Comparison of ENCODE assay signal across 8 cellular contexts in genomic region chr16:89246903-89247733, GRCh38. TPM values are rescaled to one million over a fixed set of nuclear protein-coding genes. Genes with fewer than 3 reads are reported as not detected.
DNase-seq lines count a peak whose midpoint lies in the region; ATAC-seq, FAIRE-seq and TF ChIP-seq lines count a peak whose summit lies in the region.

No MANE protein-coding gene starts in this region.

- H3K4me3 ChIP-seq in AG10803 (ENCODE audit: low read length) (peak overlapping the region; percentile 52), Peyer's patch (peak overlapping the region; percentile 20 to 86 (median 56)), neural cell (ENCODE audit: low read length) (peak overlapping the region; percentile 63)

- TF ChIP-seq CTCF in AG10803 (conservative IDR thresholded peaks at IDR 0.05; ENCODE audit: low read length) (no peak), Peyer's patch (IDR thresholded peaks at IDR 0.05) (peak in 1 of 6 experiments; percentile 5), neural cell (IDR thresholded peaks at IDR 0.05; ENCODE audit: poor library complexity, severe bottlenecking) (no peak)

- ATAC-seq in HG03571 (IDR thresholded peaks at IDR 0.05; ENCODE audit: unreplicated experiment) = peak; percentile 52

- no peaks in the 10 kb centered on the region for H4K20me1 ChIP-seq in neural cell (ENCODE audit: insufficient read depth)

- H3F3A ChIP-seq in neural cell (ENCODE audit: insufficient read depth, low read length, poor library complexity, severe bottlenecking) = no peaks in the 10 kb centered on the region

- H3K27ac ChIP-seq in Peyer's patch = peak overlapping the region in 2 of 4 donors; percentile 63 to 68
- H3K27ac ChIP-seq in neural cell (ENCODE audit: low read length) = no peak overlapping the region

- no peaks in the 10 kb centered on the region for H3K79me2 ChIP-seq in neural cell (replicated peaks; ENCODE audit: insufficient read depth, low read length)

- FAIRE-seq in GM19239 (lab: Jason Lieb, UNC) = peak; percentile 89

- H3K4me2 ChIP-seq in neural cell (ENCODE audit: low read length) = no peak overlapping the region

- H3K9me2 ChIP-seq in neural cell (ENCODE audit: insufficient read depth, low read length) = no peaks in the 10 kb centered on the region

- H3K9me3 ChIP-seq in Peyer's patch = peaks cover 0 to 5% (median 0%) of the 10 kb centered on the region in 4 donors
- no peaks in the 10 kb centered on the region for H3K9me3 ChIP-seq in neural cell (ENCODE audit: low read length)

- H3K36me3 ChIP-seq in Peyer's patch = no peaks in the 10 kb centered on the region
- no peaks in the 10 kb centered on the region for H3K36me3 ChIP-seq in neural cell (ENCODE audit: insufficient read depth, low read length)

- H3K4me1 ChIP-seq in Peyer's patch = peaks cover 6 to 14% (median 7%) of the 10 kb centered on the region in 4 donors

- TF ChIP-seq POLR2A in Peyer's patch (IDR thresholded peaks at IDR 0.05) = no peak

- DNase-seq in AG10803 (ENCODE audit: low read depth) = peak; percentile 68
- peak; percentile 91 for DNase-seq in GM19239 (ENCODE audit: insufficient read length, low spot score)
- peak; percentile 86 to 97 (median 96) for DNase-seq in Peyer's patch
- DNase-seq in activated effector memory CD4-positive, alpha-beta T cell treated with Interleukin-2 at 50 U/mL for 16 hours = peak; percentile 91
- DNase-seq in fibroblast of the conjunctiva (ENCODE audit: low read depth) = peak; percentile 67
- DNase-seq in stimulated activated naive CD4-positive, alpha-beta T cell (lab: John Stamatoyannopoulos, UW) = peak; percentile 85 to 100 (median 96)

- H3K27me3 ChIP-seq in Peyer's patch (no peaks in the 10 kb centered on the region), neural cell (ENCODE audit: insufficient read depth, low read depth, low read length) (no peaks in the 10 kb centered on the region)

- TF ChIP-seq RAD21 in neural cell (conservative IDR thresholded peaks at IDR 0.05) = no peak

- TF ChIP-seq EP300 in neural cell (conservative IDR thresholded peaks at IDR 0.05; ENCODE audit: poor library complexity, severe bottlenecking) = no peak

- peak overlapping the region; percentile 29 for H3K9ac ChIP-seq in neural cell (ENCODE audit: low read length)

- no peak overlapping the region for H2AFZ ChIP-seq in neural cell (ENCODE audit: low read depth, low read length)

TF ChIP-seq in neural cell, 6 proteins besides CTCF, POLR2A, EP300 and RAD21:
- TF ChIP-seq EZH2 (IDR thresholded peaks at IDR 0.05; ENCODE audit: borderline replicate concordance, insufficient read depth, low read length, poor library complexity, severe bottlenecking) (no peak), POLR2AphosphoS5 (IDR thresholded peaks at IDR 0.05) (no peak), MXI1 (conservative IDR thresholded peaks at IDR 0.05; ENCODE audit: poor library complexity, severe bottlenecking) (no peak), TAF1 (IDR thresholded peaks at IDR 0.05; ENCODE audit: low read depth) (no peak), SMC3 (conservative IDR thresholded peaks at IDR 0.05; ENCODE audit: poor library complexity) (no peak), REST (IDR thresholded peaks at IDR 0.05; ENCODE audit: borderline replicate concordance) (no peak)

RNA-seq across cellular contexts. Expression of gene ZNF778, which starts 29.6 kb away (rescaled TPM):
- 10 to 100 TPM in 2 of 4 donors, 1 to 10 TPM in 2; 4.1 to 16.9 (median 10.7) TPM for total RNA-seq in Peyer's patch
- polyA plus RNA-seq in neural cell = 14.7 and 16.3 TPM in 2 replicates
- polyA minus RNA-seq in neural cell = 73.0 and 84.5 TPM in 2 replicates

RNA-seq across cellular contexts. Expression of gene SLC22A31, which starts 46.8 kb away (rescaled TPM):
- under 1 TPM in 2 of 4 donors, not detected in 2; 0.53 to 0.67 TPM for total RNA-seq in Peyer's patch
- not detected in 2 replicates for polyA plus RNA-seq in neural cell
- polyA minus RNA-seq in neural cell = not detected in 2 replicates
